In the genomic region with DNA sequence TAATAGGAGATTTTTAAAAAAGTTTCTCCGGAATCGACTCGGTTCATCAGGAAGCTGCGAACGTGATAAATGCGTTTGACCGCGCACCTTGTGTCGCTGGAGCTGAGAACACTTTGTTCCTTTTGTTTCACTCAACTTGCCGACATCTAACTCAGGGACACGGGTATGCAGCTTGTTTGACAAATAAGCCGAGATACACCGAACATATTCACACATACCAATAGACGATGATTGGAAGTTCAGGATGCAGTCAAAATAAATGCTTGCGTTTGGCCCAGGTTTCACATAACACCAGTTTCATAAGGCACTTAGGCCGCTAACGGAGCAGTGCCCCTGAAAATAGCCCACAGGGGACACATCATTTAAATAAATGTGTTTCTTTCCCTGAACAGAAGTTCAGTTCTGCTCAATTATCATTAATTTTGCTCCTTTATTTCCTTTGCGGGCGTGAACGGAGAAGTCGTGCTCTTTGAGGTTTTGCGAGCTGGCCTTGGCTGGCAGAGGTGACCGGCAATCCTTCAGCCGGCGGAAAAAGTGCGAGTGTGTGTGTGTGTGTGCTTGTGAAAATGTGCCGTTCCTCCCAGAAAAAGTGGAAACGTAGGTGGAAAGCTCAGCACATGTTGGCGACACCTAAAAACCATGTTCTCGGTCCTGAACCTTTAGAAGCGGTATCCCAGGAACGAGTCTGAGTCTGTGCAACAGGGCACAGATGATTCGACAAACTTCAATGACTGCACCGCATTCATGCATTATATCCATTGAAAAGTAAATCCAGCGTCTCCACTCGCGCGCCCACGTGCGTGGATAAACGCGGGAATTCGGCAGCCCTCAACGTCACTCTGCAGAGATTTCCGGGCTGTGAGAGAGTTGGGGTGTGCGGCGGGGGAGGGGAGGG, we compare ENCODE assay signal across 7 cellular contexts.
DNase-seq lines count a peak whose midpoint lies in the region; ATAC-seq and TF ChIP-seq lines count a peak whose summit lies in the region.

No MANE protein-coding gene starts in this region.

- H3F3A ChIP-seq in SU-DHL-6 (ENCODE audit: insufficient read depth) = no peaks in the 10 kb centered on the region

- TF ChIP-seq CTCF in SU-DHL-6 (IDR thresholded peaks at IDR 0.05; ENCODE audit: insufficient read depth, low read length, poor library complexity, severe bottlenecking) = no peak

- peak overlapping the region; percentile 92 for H2AFZ ChIP-seq in SU-DHL-6 (ENCODE audit: low read depth, low read length, severe bottlenecking)

- no peaks in the 10 kb centered on the region for H3K9me3 ChIP-seq in SU-DHL-6 (ENCODE audit: insufficient read depth, low read length)

- no peaks in the 10 kb centered on the region for H3K79me2 ChIP-seq in SU-DHL-6 (ENCODE audit: insufficient read depth, low read length)

- H3K27ac ChIP-seq in SU-DHL-6 (ENCODE audit: low read depth, low read length) = no peak overlapping the region

- peak overlapping the region; percentile 53 for H3K4me3 ChIP-seq in SU-DHL-6 (ENCODE audit: insufficient read depth, low read length, poor library complexity, severe bottlenecking)
- peak overlapping the region; percentile 24 for H3K4me3 ChIP-seq in iPS-11a (ENCODE audit: low read depth, low read length)

- DNase-seq in stimulated activated naive CD8-positive, alpha-beta T cell treated with anti-CD3 and anti-CD28 coated beads, Interleukin-15, Interleukin-2, amounts not matched to agents 100 U/mL and 50 U/mL, for 24 hours = peak; percentile 11
- DNase-seq in NOMO-1 treated with dmso at 0.1 percent for 144 hours (lab: John Stamatoyannopoulos, UW; ENCODE audit: unreplicated experiment) = no peak

- no peaks in the 10 kb centered on the region for H4K20me1 ChIP-seq in SU-DHL-6 (ENCODE audit: low read depth, low read length)

- 0 out of 2 replicates have a peak, but pooled peaks cover 3% of the 10 kb centered on the region for H3K27me3 ChIP-seq in SU-DHL-6 (ENCODE audit: low read length)

- H3K9me2 ChIP-seq in SU-DHL-6 (replicated peaks; ENCODE audit: insufficient read depth, low read length) = no peaks in the 10 kb centered on the region

- peak overlapping the region; percentile 60 for H3K4me2 ChIP-seq in SU-DHL-6 (ENCODE audit: low read depth, low read length, poor library complexity, severe bottlenecking)

- peak overlapping the region; percentile 33 for H3K9ac ChIP-seq in SU-DHL-6 (ENCODE audit: low read length)

- H3K36me3 ChIP-seq in SU-DHL-6 (ENCODE audit: low read length) = no peaks in the 10 kb centered on the region

- ATAC-seq in GM19452 (IDR thresholded peaks at IDR 0.05; ENCODE audit: unreplicated experiment) = peak; percentile 10
- ATAC-seq in stimulated activated naive CD8-positive, alpha-beta T cell treated with anti-CD3 and anti-CD28 coated beads, Interleukin-15, Interleukin-2, amounts not matched to agents 100 U/mL and 50 U/mL, for 24 hours = no peak
- no peak for ATAC-seq in GM21423 (IDR thresholded peaks at IDR 0.05; ENCODE audit: unreplicated experiment)
- no peak for ATAC-seq in GM19455 (IDR thresholded peaks at IDR 0.05; ENCODE audit: unreplicated experiment)
